17 cellular contexts compared by ENCODE assay signal in the genomic region with DNA sequence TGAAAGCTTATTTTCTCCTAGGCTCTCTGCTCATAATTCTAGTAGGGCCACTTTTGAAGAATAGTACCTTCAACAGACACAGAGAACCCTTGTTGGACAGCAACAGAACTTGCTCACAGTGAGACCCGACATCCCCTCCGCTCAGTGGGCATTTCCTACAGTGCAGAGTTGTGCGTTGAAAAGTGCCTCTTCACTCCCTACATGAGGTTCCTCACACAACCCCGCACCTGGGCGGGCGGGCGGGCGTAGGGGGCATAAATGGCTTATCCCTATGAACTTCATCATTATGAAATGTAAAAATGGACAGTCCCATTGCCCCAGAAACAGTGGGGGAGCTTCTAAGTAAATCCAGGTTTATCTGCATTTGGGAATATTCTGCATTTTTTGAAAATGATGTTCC.
A peak's percentile ranks its signal among the peaks of the same experiment; 100 is the strongest.
DNase-seq lines count a peak whose midpoint lies in the region; ATAC-seq, FAIRE-seq and TF ChIP-seq lines count a peak whose summit lies in the region.
"Had no signal": no experiment of that assay in that cellular context is flagged by ENCODE, and none has a peak within 500 bp of the region (broad histone marks: within the 10 kb centered on the region; RNA-seq: fewer than 3 reads in every experiment).

No MANE protein-coding gene starts in this region.

- H3K4me3 ChIP-seq in HepG2 (replicated peaks in 1 of 3; ENCODE audit: insufficient read depth in 1 of 3, low read depth in 2 of 3, low read length in 3 of 3), result no peak overlapping the region
- H3K4me3 ChIP-seq: GM12878, GM23338 had no signal

- no peak overlapping the region for H3K27ac ChIP-seq in HepG2 (ENCODE audit: extremely low read length, insufficient read depth, low read length)
- H3K27ac ChIP-seq: 22Rv1 had no signal

- 57% methylated on average over 6 of the region's 8 CpGs for WGBS in HepG2 (ENCODE audit: low lambda C conversion rate)

- intact Hi-C loops in activated CD4-positive, alpha-beta T cell treated with anti-CD3 and anti-CD28 coated beads, Interleukin-2, amount 10 ng/mL, durations not matched to agents 24 days and 14 days (cut with micrococcal nuclease), result no loop called here
- intact Hi-C loops in HepG2 (cut with micrococcal nuclease; ENCODE audit: unreplicated experiment), result no loop called here

- CTCF ChIA-PET in activated CD4-positive, alpha-beta T cell treated with anti-CD3 and anti-CD28 coated beads, Interleukin-2, amount 10 ng/mL, durations not matched to agents 7 days and 5 days (lab: Charles Lee), result no interaction called here
- CTCF ChIA-PET in HepG2 (lab: Yijun Ruan, JAX; ENCODE audit: low intra/inter-chr PET ratio, low total read pairs), result no interaction called here

- in situ Hi-C loops in HepG2 (cut with HindIII; ENCODE audit: extremely low pct_ligation_motif_present, low pct_unique_long_range_greater_than_20kb), result no loop called here

- ATAC-seq in HepG2, result peak; percentile 71
- ATAC-seq: GM12878 had no signal

- no peak overlapping the region for H3K9ac ChIP-seq in HepG2 (ENCODE audit: insufficient read depth, low read depth, low read length)

- no peak for TF ChIP-seq RAD21 in HepG2 (CRISPR knock-in tag; IDR thresholded peaks at IDR 0.05)

- BruUV-seq in HepG2 (replicated peaks; lab: Mats Ljungman, UMichigan), result no TSS peak

- no peak overlapping the region for H3K4me3 Mint-ChIP-seq in activated CD4-positive, alpha-beta T cell treated with anti-CD3 and anti-CD28 coated beads, Interleukin-2, amount 10 ng/mL, durations not matched to agents 24 days and 14 days
- H3K4me3 Mint-ChIP-seq in activated CD4-positive, alpha-beta T cell treated with anti-CD3 and anti-CD28 coated beads, Interleukin-2, amount 10 ng/mL, durations not matched to agents 7 days and 5 days, result no peak overlapping the region
- H3K4me3 Mint-ChIP-seq: CD4-positive, alpha-beta T cell; GM23338; H9 had no signal

- no peaks in the 10 kb centered on the region for H3K4me1 Mint-ChIP-seq in activated CD4-positive, alpha-beta T cell treated with anti-CD3 and anti-CD28 coated beads, Interleukin-2, amount 10 ng/mL, durations not matched to agents 24 days and 14 days
- no peaks in the 10 kb centered on the region for H3K4me1 Mint-ChIP-seq in activated CD4-positive, alpha-beta T cell treated with anti-CD3 and anti-CD28 coated beads, Interleukin-2, amount 10 ng/mL, durations not matched to agents 7 days and 5 days

- H3K9me3 ChIP-seq in HepG2 (ENCODE audit: low read length), result no peaks in the 10 kb centered on the region

- no peak overlapping the region for H3K4me2 ChIP-seq in HepG2 (ENCODE audit: low read depth, low read length)
- H3K4me2 ChIP-seq: GM23338 had no signal

- POLR2A ChIA-PET in activated CD4-positive, alpha-beta T cell treated with anti-CD3 and anti-CD28 coated beads, Interleukin-2, amount 10 ng/mL, durations not matched to agents 7 days and 5 days (lab: Charles Lee), result no interaction called here
- POLR2A ChIA-PET in HepG2 (lab: Yijun Ruan, JAX), result no interaction called here

- H3K36me3 ChIP-seq in HepG2 (replicated peaks in 1 of 2; ENCODE audit: control insufficient read depth in 1 of 2, insufficient read depth in 2 of 2, low read length in 2 of 2), result no peaks in the 10 kb centered on the region

- peak; percentile 18 for DNase-seq in activated CD4-positive, alpha-beta T cell treated with anti-CD3 and anti-CD28 coated beads, Interleukin-2, amount 10 ng/mL, durations not matched to agents 24 days and 14 days
- DNase-seq in activated CD4-positive, alpha-beta T cell treated with anti-CD3 and anti-CD28 coated beads, Interleukin-2, amount 10 ng/mL, durations not matched to agents 7 days and 5 days, result no peak
- peak; percentile 71 to 82 for DNase-seq in NCI-H526 (lab: John Stamatoyannopoulos, UW)
- no peak for DNase-seq in HepG2 (ENCODE audit: low spot score)
- no peak for DNase-seq in NCI-H2171 (lab: John Stamatoyannopoulos, UW)
- DNase-seq in amniotic stem cell (lab: John Stamatoyannopoulos, UW), result no peak
- no peak for DNase-seq in NCI-H1105 (lab: John Stamatoyannopoulos, UW)
- no peak for DNase-seq in hepatic stellate cell (ENCODE audit: low spot score)
- DNase-seq: AML-193; C1 segment of cervical spinal cord; CD4-positive, alpha-beta T cell; DMS79; H9 had no signal

- peaks cover 26% of the 10 kb centered on the region for H3K4me1 ChIP-seq in HepG2 (ENCODE audit: insufficient read depth, low read length)

- H3K27me3 ChIP-seq in HepG2 (ENCODE audit: control insufficient read depth in 1 of 2, insufficient read depth in 2 of 2, low read length in 2 of 2), result no peaks in the 10 kb centered on the region

- FAIRE-seq in HepG2 (lab: Jason Lieb, UNC), result no peak
- FAIRE-seq: GM12878, GM18507 had no signal

- no peaks in the 10 kb centered on the region for H3K79me2 ChIP-seq in HepG2 (ENCODE audit: insufficient read depth, low read length)

- no peaks in the 10 kb centered on the region for H4K20me1 ChIP-seq in HepG2 (ENCODE audit: insufficient read depth, low read length)

- TF ChIP-seq EP300 in HepG2 (IDR thresholded peaks at IDR 0.05; ENCODE audit: low read depth in 2 of 2, low read length in 2 of 2), result no peak
- no peak for TF ChIP-seq EP300 in HepG2 (CRISPR knock-in tag; IDR thresholded peaks at IDR 0.05; ENCODE audit: borderline replicate concordance)

- H3K27ac Mint-ChIP-seq in activated CD4-positive, alpha-beta T cell treated with anti-CD3 and anti-CD28 coated beads, Interleukin-2, amount 10 ng/mL, durations not matched to agents 24 days and 14 days, result no peak overlapping the region
- no peak overlapping the region for H3K27ac Mint-ChIP-seq in activated CD4-positive, alpha-beta T cell treated with anti-CD3 and anti-CD28 coated beads, Interleukin-2, amount 10 ng/mL, durations not matched to agents 7 days and 5 days
- H3K27ac Mint-ChIP-seq: CD4-positive, alpha-beta T cell; GM23338 had no signal

- no peaks in the 10 kb centered on the region for H3K9me3 Mint-ChIP-seq in activated CD4-positive, alpha-beta T cell treated with anti-CD3 and anti-CD28 coated beads, Interleukin-2, amount 10 ng/mL, durations not matched to agents 24 days and 14 days
- H3K9me3 Mint-ChIP-seq in activated CD4-positive, alpha-beta T cell treated with anti-CD3 and anti-CD28 coated beads, Interleukin-2, amount 10 ng/mL, durations not matched to agents 7 days and 5 days, result no peaks in the 10 kb centered on the region
- H3K9me3 Mint-ChIP-seq: CD4-positive, alpha-beta T cell; GM23338; H9 had no signal

- TF ChIP-seq CTCF in HepG2 (CRISPR knock-in tag; IDR thresholded peaks at IDR 0.05), result no peak

- no peak overlapping the region for H2AFZ ChIP-seq in HepG2 (ENCODE audit: low read length)
- H2AFZ ChIP-seq: GM23338 had no signal

- no peaks in the 10 kb centered on the region for H3K36me3 Mint-ChIP-seq in activated CD4-positive, alpha-beta T cell treated with anti-CD3 and anti-CD28 coated beads, Interleukin-2, amount 10 ng/mL, durations not matched to agents 24 days and 14 days (ENCODE audit: low read depth)
- no peaks in the 10 kb centered on the region for H3K36me3 Mint-ChIP-seq in activated CD4-positive, alpha-beta T cell treated with anti-CD3 and anti-CD28 coated beads, Interleukin-2, amount 10 ng/mL, durations not matched to agents 7 days and 5 days (ENCODE audit: low read depth)

- no peaks in the 10 kb centered on the region for H3K27me3 Mint-ChIP-seq in activated CD4-positive, alpha-beta T cell treated with anti-CD3 and anti-CD28 coated beads, Interleukin-2, amount 10 ng/mL, durations not matched to agents 24 days and 14 days
- no peaks in the 10 kb centered on the region for H3K27me3 Mint-ChIP-seq in activated CD4-positive, alpha-beta T cell treated with anti-CD3 and anti-CD28 coated beads, Interleukin-2, amount 10 ng/mL, durations not matched to agents 7 days and 5 days
- H3K27me3 Mint-ChIP-seq: CD4-positive, alpha-beta T cell had no signal

- no peak for TF ChIP-seq POLR2A in HepG2 (IDR thresholded peaks at IDR 0.05; ENCODE audit: insufficient read depth in 1 of 2, low read depth in 2 of 2, low read length in 2 of 2)

TF ChIP-seq in HepG2, 621 proteins besides CTCF, POLR2A, EP300 and RAD21:
- TF ChIP-seq ZNF746 (CRISPR knock-in tag; IDR thresholded peaks at IDR 0.05) (no peak), ADNP (CRISPR knock-in tag; IDR thresholded peaks at IDR 0.05) (no peak), GTF2F1 (IDR thresholded peaks at IDR 0.05; ENCODE audit: low read length) (no peak)

Comparison
In these comparisons a context has a peak if more than half of its experiments do, and no peak if none do; other contexts are left out.
1. DNase-seq: peak in activated CD4-positive, alpha-beta T cell treated with anti-CD3 and anti-CD28 coated beads, Interleukin-2, amount 10 ng/mL, durations not matched to agents 24 days and 14 days (single experiment) and NCI-H526 (2 of 2); none in activated CD4-positive, alpha-beta T cell treated with anti-CD3 and anti-CD28 coated beads, Interleukin-2, amount 10 ng/mL, durations not matched to agents 7 days and 5 days (single experiment), HepG2 (single experiment), NCI-H2171 (single experiment), amniotic stem cell (single experiment), NCI-H1105 (single experiment) and hepatic stellate cell (single experiment).